12 cellular contexts compared by ENCODE assay signal in the genomic region with DNA sequence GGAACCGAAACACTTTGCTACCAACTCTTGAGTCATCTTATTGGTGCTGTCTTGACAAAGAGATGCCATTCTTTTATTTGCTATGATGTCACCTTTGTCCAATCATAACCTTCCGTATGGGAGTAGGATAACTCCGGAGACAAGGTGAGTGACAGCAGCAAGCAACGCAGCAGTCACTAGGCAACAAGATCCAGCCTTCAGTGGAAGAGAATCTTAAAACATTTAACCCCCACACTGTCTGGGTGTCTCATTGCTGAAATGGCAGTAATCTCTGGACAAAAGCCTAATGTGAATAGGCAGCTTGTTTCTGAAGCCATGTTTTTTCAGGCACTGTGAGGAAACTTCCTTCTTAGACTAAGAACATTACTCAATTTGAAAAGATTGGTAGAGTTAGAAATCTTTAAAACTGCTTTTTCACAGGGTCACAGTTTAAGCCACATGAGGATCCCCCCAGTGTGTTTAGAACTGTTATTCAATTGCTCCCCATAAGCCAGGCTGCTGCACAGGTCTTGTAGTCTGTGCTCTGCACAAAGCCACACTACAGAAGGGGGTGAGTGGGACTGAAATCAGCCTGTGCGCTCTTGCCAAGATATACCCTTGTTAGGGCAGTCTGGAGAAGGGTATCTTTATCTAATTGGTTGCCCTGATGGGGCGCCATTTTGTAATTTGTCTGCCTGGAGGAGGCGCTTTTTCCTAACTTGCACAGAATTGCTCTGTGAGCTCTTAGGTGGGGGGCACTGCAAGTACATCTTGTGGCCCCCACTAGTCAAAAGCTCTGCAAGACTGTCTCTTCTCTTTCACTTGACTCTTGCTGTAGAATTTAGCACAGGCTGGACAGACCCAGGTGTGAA. TPM values are rescaled to one million over a fixed set of nuclear protein-coding genes. Genes with fewer than 3 reads are reported as not detected.
DNase-seq lines count a peak whose midpoint lies in the region; ATAC-seq and TF ChIP-seq lines count a peak whose summit lies in the region.
"Had no signal": no experiment of that assay in that cellular context is flagged by ENCODE, and none has a peak within 500 bp of the region (broad histone marks: within the 10 kb centered on the region; RNA-seq: fewer than 3 reads in every experiment).

No MANE protein-coding gene starts in this region.

- DNase-seq in DMS79 (lab: John Stamatoyannopoulos, UW) (peak; percentile 96), NCI-H128 (lab: John Stamatoyannopoulos, UW; ENCODE audit: unreplicated experiment) (peak; percentile 57), adipocyte (ENCODE audit: low read depth) (no peak), smooth muscle cell (lab: John Stamatoyannopoulos, UW; ENCODE audit: unreplicated experiment) (no peak), SHP77 treated with DMSO at 0.1 percent for 48 hours (lab: John Stamatoyannopoulos, UW) (no peak)
- DNase-seq: activated CD8-positive, alpha-beta T cell treated with anti-CD3 and anti-CD28 coated beads for 36 hours; naive thymus-derived CD8-positive, alpha-beta T cell; NCI-H226; stimulated activated naive CD8-positive, alpha-beta T cell treated with anti-CD3 and anti-CD28 coated beads, Interleukin-15, amount 100 ng/mL, for 72 hours had no signal

- H3K36me3 ChIP-seq in adipocyte (ENCODE audit: control insufficient read depth, insufficient read depth, low read length, severe bottlenecking) = no peaks in the 10 kb centered on the region
- no peaks in the 10 kb centered on the region for H3K36me3 ChIP-seq in smooth muscle cell (ENCODE audit: low read depth)

- TF ChIP-seq CTCF in smooth muscle cell (IDR thresholded peaks at IDR 0.05; ENCODE audit: borderline replicate concordance, insufficient read depth, poor library complexity, severe bottlenecking) = no peak

- H3K9ac ChIP-seq in adipocyte (ENCODE audit: low read length) (peak overlapping the region; percentile 20), smooth muscle cell (ENCODE audit: low read depth) (no peak overlapping the region)

- no peaks in the 10 kb centered on the region for H3F3A ChIP-seq in smooth muscle cell (ENCODE audit: low read depth)

- H2AFZ ChIP-seq in smooth muscle cell (ENCODE audit: low read depth) = no peak overlapping the region

- H3K27me3 ChIP-seq in adipocyte (replicated peaks; ENCODE audit: control insufficient read depth, insufficient read depth, low read length) = no peaks in the 10 kb centered on the region
- H3K27me3 ChIP-seq in layer of hippocampus (ENCODE audit: control insufficient read depth, insufficient read depth, low read length) = no peaks in the 10 kb centered on the region
- H3K27me3 ChIP-seq in smooth muscle cell (ENCODE audit: low read depth) = no peaks in the 10 kb centered on the region

- H3K4me3 ChIP-seq in adipocyte (ENCODE audit: low read length) (no peak overlapping the region), smooth muscle cell (no peak overlapping the region)

- H3K4me2 ChIP-seq in smooth muscle cell = no peak overlapping the region

- no peaks in the 10 kb centered on the region for H3K79me2 ChIP-seq in smooth muscle cell (ENCODE audit: low read depth)

- peak overlapping the region; percentile 14 for H3K27ac ChIP-seq in layer of hippocampus (ENCODE audit: low read depth, low read length)
- no peak overlapping the region for H3K27ac ChIP-seq in smooth muscle cell (ENCODE audit: low read depth)

- WGBS in smooth muscle cell (ENCODE audit: low lambda C conversion rate) = 91% methylated on average over 7 of the region's 7 CpGs

- no peaks in the 10 kb centered on the region for H3K9me3 ChIP-seq in adipocyte (ENCODE audit: control insufficient read depth, low read length)
- H3K9me3 ChIP-seq in smooth muscle cell (replicated peaks; ENCODE audit: low read depth) = no peaks in the 10 kb centered on the region

- H3K4me1 ChIP-seq in adipocyte (ENCODE audit: control insufficient read depth, insufficient read depth, low read length) (peaks cover 13% of the 10 kb centered on the region), smooth muscle cell (ENCODE audit: low read depth) (peaks cover 9% of the 10 kb centered on the region)

- H4K20me1 ChIP-seq in smooth muscle cell (ENCODE audit: low read depth) = no peaks in the 10 kb centered on the region

- ATAC-seq in GM19324 (IDR thresholded peaks at IDR 0.05; ENCODE audit: low FRiP score, unreplicated experiment) (no peak), HG02840 (IDR thresholded peaks at IDR 0.05; ENCODE audit: low FRiP score, unreplicated experiment) (no peak)
- ATAC-seq: activated CD8-positive, alpha-beta T cell treated with anti-CD3 and anti-CD28 coated beads for 36 hours; naive thymus-derived CD8-positive, alpha-beta T cell; stimulated activated naive CD8-positive, alpha-beta T cell treated with anti-CD3 and anti-CD28 coated beads, Interleukin-15, amount 100 ng/mL, for 72 hours had no signal

RNA-seq across cellular contexts. Expression of a gene that starts 42.1 kb away (rescaled TPM):
- 16.1 and 18.4 TPM in 2 replicates for total RNA-seq in smooth muscle cell
- polyA plus RNA-seq in smooth muscle cell = 11.5 and 15.7 TPM in 2 replicates

Comparison
In these comparisons a context has a peak if more than half of its experiments do, and no peak if none do; other contexts are left out.
1. DNase-seq: peak in DMS79 (single experiment) and NCI-H128 (single experiment); none in adipocyte (single experiment), smooth muscle cell (single experiment) and SHP77 treated with DMSO at 0.1 percent for 48 hours (single experiment).